8 cellular contexts compared by ENCODE assay signal in the genomic region with DNA sequence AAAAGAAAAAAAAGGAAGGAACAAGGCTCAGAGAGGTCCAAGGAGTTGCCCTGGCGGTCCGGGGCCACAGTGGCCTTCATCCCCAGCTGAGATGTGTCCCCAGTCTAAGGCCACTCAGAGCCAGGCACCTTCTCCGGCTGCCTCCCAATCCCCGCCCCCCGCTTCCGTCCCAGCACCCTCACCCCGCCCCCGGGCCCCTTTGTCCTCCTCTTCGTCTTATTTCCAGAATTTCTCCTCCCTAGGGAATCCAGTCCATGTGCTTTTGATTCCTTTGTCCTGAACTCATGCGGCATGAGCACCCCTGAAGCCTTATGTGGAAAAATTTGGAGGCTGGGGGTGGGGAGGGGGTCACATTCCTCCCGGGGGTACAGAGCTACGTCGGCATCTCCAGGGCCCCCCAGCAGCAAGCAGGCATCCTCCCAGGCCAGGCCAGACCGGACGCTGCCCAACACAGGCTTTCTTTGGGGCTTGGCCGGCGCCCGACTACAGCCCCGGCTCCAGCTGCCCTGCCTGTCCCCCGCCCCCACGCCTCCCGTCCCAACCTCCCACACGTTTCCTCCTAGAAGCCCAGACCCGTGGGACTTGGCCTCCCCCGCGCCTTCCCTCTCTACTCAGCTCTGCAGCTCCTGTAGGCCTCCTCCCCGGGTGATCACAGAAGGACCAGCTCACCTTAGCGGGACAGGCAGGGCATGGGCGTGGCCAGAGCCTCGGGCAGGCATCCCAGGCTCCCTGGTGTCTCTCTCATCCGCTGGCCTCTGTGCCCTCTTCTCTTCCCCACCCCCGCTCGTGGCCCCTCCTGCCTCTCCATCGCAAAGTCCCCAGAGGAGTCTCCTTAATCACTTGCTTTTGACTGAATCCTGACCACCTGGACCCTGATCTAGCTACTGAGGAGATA. TPM values are rescaled to one million over a fixed set of nuclear protein-coding genes. Genes with fewer than 3 reads are reported as not detected.
DNase-seq lines count a peak whose midpoint lies in the region; ATAC-seq, FAIRE-seq and TF ChIP-seq lines count a peak whose summit lies in the region.

No MANE protein-coding gene starts in this region.

- no peaks in the 10 kb centered on the region for H3K4me1 ChIP-seq in Caco-2
- no peaks in the 10 kb centered on the region for H3K4me1 ChIP-seq in HUES64 (ENCODE audit: insufficient read depth, low read length)
- peaks cover 5% of the 10 kb centered on the region for H3K4me1 ChIP-seq in endothelial cell of umbilical vein (ENCODE audit: control insufficient read depth, extremely low read depth, insufficient read depth, low read length)
- H3K4me1 ChIP-seq in mucosa of rectum (ENCODE audit: control insufficient read depth in 2 of 2, insufficient read depth in 2 of 2, low read length in 2 of 2) = peaks cover 7 to 11% of the 10 kb centered on the region in 2 donors
- H3K4me1 ChIP-seq in thoracic aorta (ENCODE audit: control insufficient read depth in 1 of 2, low read depth in 2 of 2) = peaks cover 12 to 42% of the 10 kb centered on the region in 2 donors

- no peaks in the 10 kb centered on the region for H3K27me3 ChIP-seq in Caco-2 (replicated peaks; ENCODE audit: control insufficient read depth, insufficient read depth, low read length)
- H3K27me3 ChIP-seq in HUES64 (ENCODE audit: insufficient read depth, low read length) = no peaks in the 10 kb centered on the region
- no peaks in the 10 kb centered on the region for H3K27me3 ChIP-seq in endothelial cell of umbilical vein (ENCODE audit: control insufficient read depth in 2 of 2, insufficient read depth in 2 of 2, low read length in 2 of 2)
- no peaks in the 10 kb centered on the region for H3K27me3 ChIP-seq in mucosa of rectum (ENCODE audit: control insufficient read depth in 2 of 2, insufficient read depth in 2 of 2, low read length in 2 of 2)
- H3K27me3 ChIP-seq in thoracic aorta (replicated peaks; ENCODE audit: insufficient read depth) = no peaks in the 10 kb centered on the region

- H3K27ac ChIP-seq in HUES64 (ENCODE audit: low read depth, low read length) = peak overlapping the region; percentile 95
- H3K27ac ChIP-seq in endothelial cell of umbilical vein (ENCODE audit: insufficient read depth, low read depth, low read length) = no peak overlapping the region
- H3K27ac ChIP-seq in mucosa of rectum (ENCODE audit: low read depth in 2 of 2, low read length in 2 of 2) = peak overlapping the region; percentile 36 to 74
- peak overlapping the region; percentile 83 to 93 for H3K27ac ChIP-seq in thoracic aorta

- peak; percentile 76 for FAIRE-seq in endothelial cell of umbilical vein (lab: Jason Lieb, UNC)

- H3K27me3 Mint-ChIP-seq in Caco-2 (ENCODE audit: insufficient read depth, unreplicated experiment) = no peaks in the 10 kb centered on the region

- CTCF ChIA-PET in Caco-2 (lab: Charles Lee) (no interaction called here), endothelial cell of umbilical vein (lab: Charles Lee) (interaction anchor here (1.0 to 2.1 kb wide), 4 partner anchors 12 to 43 kb away, joined by 3 to 11 read pairs (median 6); partner anchors contain the start of gene ADGRE5)

- no peaks in the 10 kb centered on the region for H3K36me3 Mint-ChIP-seq in Caco-2 (ENCODE audit: insufficient read depth, unreplicated experiment)

- no peaks in the 10 kb centered on the region for H3K9me1 ChIP-seq in endothelial cell of umbilical vein (replicated peaks; ENCODE audit: control insufficient read depth, extremely low read depth, insufficient read depth, low read length)

- no peaks in the 10 kb centered on the region for H4K20me1 ChIP-seq in endothelial cell of umbilical vein (replicated peaks; ENCODE audit: control insufficient read depth, extremely low read depth, insufficient read depth, low read length)

- dilution Hi-C loops in endothelial cell of umbilical vein (cut with MboI; ENCODE audit: extremely low pct_ligation_motif_present, low sequenced_read_pairs) = no loop called here

- no peaks in the 10 kb centered on the region for H3K79me2 ChIP-seq in endothelial cell of umbilical vein (ENCODE audit: control insufficient read depth, insufficient read depth, low read length)

- peak overlapping the region; percentile 93 for H2AFZ ChIP-seq in endothelial cell of umbilical vein (ENCODE audit: low read depth, low read length)

- no peaks in the 10 kb centered on the region for H3K4me1 Mint-ChIP-seq in Caco-2 (ENCODE audit: low read depth, unreplicated experiment)

- H3K36me3 ChIP-seq in Caco-2 (ENCODE audit: control insufficient read depth, insufficient read depth, low read length) = no peaks in the 10 kb centered on the region
- H3K36me3 ChIP-seq in HUES64 (ENCODE audit: insufficient read depth, low read length) = no peaks in the 10 kb centered on the region
- H3K36me3 ChIP-seq in endothelial cell of umbilical vein (ENCODE audit: control insufficient read depth in 2 of 2, extremely low read depth in 1 of 2, insufficient read depth in 2 of 2, low read length in 2 of 2) = no peaks in the 10 kb centered on the region
- H3K36me3 ChIP-seq in mucosa of rectum (ENCODE audit: control insufficient read depth in 2 of 2, insufficient read depth in 2 of 2, low read length in 2 of 2) = no peaks in the 10 kb centered on the region
- no peaks in the 10 kb centered on the region for H3K36me3 ChIP-seq in thoracic aorta

- no peaks in the 10 kb centered on the region for H3K9me3 ChIP-seq in Caco-2
- no peaks in the 10 kb centered on the region for H3K9me3 ChIP-seq in HUES64 (ENCODE audit: insufficient read depth, low read depth, low read length)
- no peaks in the 10 kb centered on the region for H3K9me3 ChIP-seq in endothelial cell of umbilical vein (replicated peaks; ENCODE audit: control insufficient read depth, insufficient read depth, low read length)
- no peaks in the 10 kb centered on the region for H3K9me3 ChIP-seq in mucosa of rectum (ENCODE audit: control insufficient read depth in 2 of 2, low read length in 2 of 2)
- H3K9me3 ChIP-seq in thoracic aorta = no peaks in the 10 kb centered on the region

- ATAC-seq in thoracic aorta (ENCODE audit: insufficient number of reproducible peaks, low FRiP score, low read depth) (peak; percentile 68), HG03045 (IDR thresholded peaks at IDR 0.05; ENCODE audit: unreplicated experiment) (no peak)

- no peak for TF ChIP-seq POLR2A in endothelial cell of umbilical vein (IDR thresholded peaks at IDR 0.05; ENCODE audit: low read depth, low read length)

- H3K9ac ChIP-seq in HUES64 (ENCODE audit: low read depth, low read length) (peak overlapping the region; percentile 86), endothelial cell of umbilical vein (replicated peaks; ENCODE audit: extremely low read depth, insufficient read depth, low read length) (peak overlapping the region; percentile 65), mucosa of rectum (ENCODE audit: low read depth in 1 of 2, low read length in 2 of 2) (peak overlapping the region in 1 of 2 donors; percentile 41)

- no peak overlapping the region for H3K27ac Mint-ChIP-seq in Caco-2 (ENCODE audit: unreplicated experiment)

- POLR2A ChIA-PET in Caco-2 (lab: Charles Lee) = interaction anchor here (0.6 kb wide), 1 partner anchor 47 kb away, joined by 3 read pairs; no protein-coding TSS in a partner anchor
- POLR2A ChIA-PET in endothelial cell of umbilical vein (lab: Charles Lee) = no interaction called here

- H3K4me3 Mint-ChIP-seq in Caco-2 (ENCODE audit: unreplicated experiment) = no peak overlapping the region

- H3K4me3 ChIP-seq in Caco-2 (ENCODE audit: low read depth, low read length) (no peak overlapping the region), HUES64 (ENCODE audit: low read length) (peak overlapping the region; percentile 50), endothelial cell of umbilical vein (replicated peaks in 1 of 3; ENCODE audit: insufficient read depth in 1 of 3, low read depth in 1 of 3, low read length in 3 of 3) (peak overlapping the region in 2 of 3 experiments; percentile 2 to 3), mucosa of rectum (ENCODE audit: low read length in 2 of 2) (peak overlapping the region in 1 of 2 donors; percentile 35), thoracic aorta (peak overlapping the region; percentile 66)

- WGBS in HUES64 = 6% methylated on average over 34 of the region's 34 CpGs

- H3K4me2 ChIP-seq in endothelial cell of umbilical vein (ENCODE audit: insufficient read depth, low read length) = no peak overlapping the region

- BruUV-seq in Caco-2 (replicated peaks; lab: Mats Ljungman, UMichigan) (no TSS peak), endothelial cell of umbilical vein (replicated peaks; lab: Mats Ljungman, UMichigan) (no TSS peak)

- H3K9me3 Mint-ChIP-seq in Caco-2 (ENCODE audit: unreplicated experiment) = no peaks in the 10 kb centered on the region

- intact Hi-C loops in Caco-2 (cut with micrococcal nuclease; ENCODE audit: unreplicated experiment) = loop anchor here (10.0 kb wide), 1 partner anchor 111 kb away; the partner anchor contains the start of gene PTGER1
- intact Hi-C loops in endothelial cell of umbilical vein (cut with micrococcal nuclease) = loop anchor here (1.0 kb wide), 1 partner anchor 43 kb away; no protein-coding TSS in a partner anchor

- DNase-seq in Caco-2 (peak; percentile 14 to 55), endothelial cell of umbilical vein (ENCODE audit: low read depth, low spot score) (peak; percentile 38), thoracic aorta (ENCODE audit: low spot score) (peak; percentile 72), Ammon's horn (ENCODE audit: low spot score) (no peak)
- DNase-seq in activated CD4-positive, CD25-positive, alpha-beta regulatory T cell treated with anti-CD3 and anti-CD28 coated beads, Interleukin-2, amount 50 U/mL, for 72 hours = peak; percentile 65

- TF ChIP-seq CTCF in Caco-2 (IDR thresholded peaks at IDR 0.05; ENCODE audit: insufficient read depth in 1 of 2, low read depth in 1 of 2, low read length in 1 of 2, severe bottlenecking in 1 of 2, unreplicated experiment in 1 of 2) = no peak
- no peak for TF ChIP-seq CTCF in endothelial cell of umbilical vein (IDR thresholded peaks at IDR 0.05; ENCODE audit: extremely low read depth in 1 of 2, insufficient read depth in 1 of 2, low read depth in 1 of 2, low read length in 2 of 2)
- TF ChIP-seq CTCF in thoracic aorta (IDR thresholded peaks at IDR 0.05) = no peak

RNA-seq across cellular contexts. Expression of gene ADGRE5, which starts 17.8 kb away (rescaled TPM):
- total RNA-seq in Caco-2 (2022) (24.8 and 34.8 TPM in 2 replicates), endothelial cell of umbilical vein (6.0 and 14.7 TPM in 2 replicates), thoracic aorta (100 to 1,000 TPM; 199 to 281 TPM)
- 1.7 TPM for polyA plus RNA-seq in HUES64 (2013, experiment 1 of 2)
- 2.9 TPM for polyA plus RNA-seq in HUES64 (2013, experiment 2 of 2)
- 4.7 and 5.3 TPM in 2 replicates for polyA plus RNA-seq in endothelial cell of umbilical vein
- 2.1 and 2.3 TPM in 2 replicates for polyA plus RNA-seq in endothelial cell of umbilical vein (2011; cell fraction: cytosol; rRNA removed)
- polyA plus RNA-seq in endothelial cell of umbilical vein (2011; cell fraction: nucleus; rRNA removed) = 10.3 and 10.4 TPM in 2 replicates
- polyA plus RNA-seq in endothelial cell of umbilical vein (2012) = 10.2 and 13.0 TPM in 2 replicates
- 6.1 and 8.2 TPM in 2 replicates for polyA minus RNA-seq in endothelial cell of umbilical vein
- polyA minus RNA-seq in endothelial cell of umbilical vein (2011; cell fraction: cytosol; rRNA and poly(A)+ RNA removed) = 46.5 TPM
- 5.1 and 8.0 TPM in 2 replicates for polyA minus RNA-seq in endothelial cell of umbilical vein (2011; cell fraction: nucleus; rRNA and poly(A)+ RNA removed)

RNA-seq across cellular contexts. Expression of gene DDX39A, which starts 55.7 kb away (rescaled TPM):
- 118 and 126 TPM in 2 replicates for total RNA-seq in Caco-2 (2022)
- polyA plus RNA-seq in HUES64 (2013, experiment 1 of 2) = 114 TPM
- polyA plus RNA-seq in HUES64 (2013, experiment 2 of 2) = 96.7 TPM
- total RNA-seq in endothelial cell of umbilical vein = 153 and 157 TPM in 2 replicates
- 158 and 168 TPM in 2 replicates for polyA plus RNA-seq in endothelial cell of umbilical vein
- polyA plus RNA-seq in endothelial cell of umbilical vein (2011; cell fraction: cytosol; rRNA removed) = 122 and 136 TPM in 2 replicates
- polyA plus RNA-seq in endothelial cell of umbilical vein (2011; cell fraction: nucleus; rRNA removed) = 631 and 632 TPM in 2 replicates
- polyA plus RNA-seq in endothelial cell of umbilical vein (2012) = 131 and 157 TPM in 2 replicates
- polyA minus RNA-seq in endothelial cell of umbilical vein = 73.4 and 92.4 TPM in 2 replicates
- 88.6 TPM for polyA minus RNA-seq in endothelial cell of umbilical vein (2011; cell fraction: cytosol; rRNA and poly(A)+ RNA removed)
- polyA minus RNA-seq in endothelial cell of umbilical vein (2011; cell fraction: nucleus; rRNA and poly(A)+ RNA removed) = 81.9 and 101 TPM in 2 replicates
- total RNA-seq in thoracic aorta = 10 to 100 TPM; 77.4 to 81.6 TPM
